16 cellular contexts compared by ENCODE assay signal in genomic region chr4:37243061-37243460, GRCh38. TPM values are rescaled to one million over a fixed set of nuclear protein-coding genes. Genes with fewer than 3 reads are reported as not detected.
DNase-seq lines count a peak whose midpoint lies in the region; ATAC-seq, FAIRE-seq and TF ChIP-seq lines count a peak whose summit lies in the region.
"Had no signal": no experiment of that assay in that cellular context is flagged by ENCODE, and none has a peak within 500 bp of the region (broad histone marks: within the 10 kb centered on the region; RNA-seq: fewer than 3 reads in every experiment).

No MANE protein-coding gene starts in this region.

- BruUV-seq in MCF 10A (replicated peaks; lab: Mats Ljungman, UMichigan): no TSS peak

- H3K4me1 ChIP-seq in breast epithelium: no peaks in the 10 kb centered on the region
- H3K4me1 ChIP-seq in kidney (ENCODE audit: control insufficient read depth in 1 of 2, insufficient read depth in 1 of 2, low read depth in 1 of 2, low read length in 2 of 2): no peaks in the 10 kb centered on the region
- H3K4me1 ChIP-seq: HAP-1, psoas muscle had no signal

- no peak overlapping the region for H3K27ac ChIP-seq in breast epithelium
- no peak overlapping the region for H3K27ac ChIP-seq in VCaP
- H3K27ac ChIP-seq in kidney (ENCODE audit: low read depth in 2 of 2, low read length in 2 of 2): no peak overlapping the region
- H3K27ac ChIP-seq: psoas muscle, uterus had no signal

- peak; percentile 16 for TF ChIP-seq CTCF in MCF 10A (IDR thresholded peaks at IDR 0.05; ENCODE audit: unreplicated experiment)
- no peak for TF ChIP-seq CTCF in breast epithelium (IDR thresholded peaks at IDR 0.05)
- peak; percentile 57 for TF ChIP-seq CTCF in VCaP (conservative IDR thresholded peaks at IDR 0.05)
- TF ChIP-seq CTCF in kidney (IDR thresholded peaks at IDR 0.05; ENCODE audit: borderline replicate concordance, extremely low read depth, insufficient read depth): no peak

- H3K4me1 Mint-ChIP-seq in MCF 10A (ENCODE audit: insufficient read depth, unreplicated experiment): peaks cover 6% of the 10 kb centered on the region

- no peaks in the 10 kb centered on the region for H3K9me3 Mint-ChIP-seq in MCF 10A (ENCODE audit: unreplicated experiment)
- H3K9me3 Mint-ChIP-seq: activated naive CD8-positive, alpha-beta T cell treated with anti-CD3 and anti-CD28 coated beads, Interleukin-2, amount 50 U/mL, for 24 hours; mesothelial cell of epicardium had no signal

- POLR2A ChIA-PET in MCF 10A (lab: Yijun Ruan, JAX): interaction anchor here (0.7 kb wide), 1 partner anchor 177 kb away, joined by 3 read pairs; no protein-coding TSS in a partner anchor

- no peak overlapping the region for H3K4me3 Mint-ChIP-seq in MCF 10A (ENCODE audit: unreplicated experiment)
- H3K4me3 Mint-ChIP-seq: activated naive CD8-positive, alpha-beta T cell treated with anti-CD3 and anti-CD28 coated beads, Interleukin-2, amount 50 U/mL, for 24 hours; mesothelial cell of epicardium had no signal

- no peak for FAIRE-seq in kidney (lab: Jason Lieb, UNC)

- no peak for ATAC-seq in GM21717 (IDR thresholded peaks at IDR 0.05; ENCODE audit: unreplicated experiment)
- ATAC-seq: activated naive CD8-positive, alpha-beta T cell treated with anti-CD3 and anti-CD28 coated beads, Interleukin-2, amount 50 U/mL, for 24 hours; psoas muscle had no signal

- no peak for TF ChIP-seq POLR2A in breast epithelium (IDR thresholded peaks at IDR 0.05)

- intact Hi-C loops in MCF 10A (cut with micrococcal nuclease): no loop called here
- intact Hi-C loops in breast epithelium (cut with DNase I; ENCODE audit: low total_unique reads): no loop called here
- intact Hi-C loops in kidney (cut with DNase I): no loop called here

- no peaks in the 10 kb centered on the region for H3K9me3 ChIP-seq in breast epithelium
- no peaks in the 10 kb centered on the region for H3K9me3 ChIP-seq in kidney (ENCODE audit: control insufficient read depth in 1 of 2, low read length in 2 of 2)
- H3K9me3 ChIP-seq: HAP-1, psoas muscle, uterus had no signal

- H3K36me3 Mint-ChIP-seq in MCF 10A (ENCODE audit: insufficient read depth, unreplicated experiment): no peaks in the 10 kb centered on the region
- H3K36me3 Mint-ChIP-seq: mesothelial cell of epicardium had no signal

- no peak overlapping the region for H3K27ac Mint-ChIP-seq in MCF 10A (ENCODE audit: low read depth, unreplicated experiment)
- H3K27ac Mint-ChIP-seq: activated naive CD8-positive, alpha-beta T cell treated with anti-CD3 and anti-CD28 coated beads, Interleukin-2, amount 50 U/mL, for 24 hours; mesothelial cell of epicardium had no signal

- H3K27me3 ChIP-seq in breast epithelium: peaks cover 0 to 49% of the 10 kb centered on the region in 2 donors

- H3K36me3 ChIP-seq in breast epithelium: no peaks in the 10 kb centered on the region
- H3K36me3 ChIP-seq in kidney (ENCODE audit: control insufficient read depth in 1 of 2, insufficient read depth in 2 of 2, low read length in 2 of 2): no peaks in the 10 kb centered on the region
- H3K36me3 ChIP-seq: HAP-1, uterus had no signal

- CTCF ChIA-PET in MCF 10A (lab: Yijun Ruan, JAX): interaction anchor here (0.7 kb wide), 2 partner anchors 55 to 141 kb away, joined by 3 to 4 read pairs; no protein-coding TSS in a partner anchor

- H3K9ac ChIP-seq in kidney (ENCODE audit: low read length in 2 of 2): no peak overlapping the region

- H3K4me3 ChIP-seq in breast epithelium (no peak overlapping the region), kidney (ENCODE audit: low read length in 2 of 2) (no peak overlapping the region)
- H3K4me3 ChIP-seq: HAP-1, psoas muscle, uterus had no signal

- no peak for DNase-seq in MCF 10A (ENCODE audit: unreplicated experiment)
- no peak for DNase-seq in breast epithelium (ENCODE audit: low spot score in 2 of 2)
- DNase-seq in left kidney (ENCODE audit: low read depth, low spot score): peak; percentile 21
- no peak for DNase-seq in kidney
- no peak for DNase-seq in NCI-H1417 treated with DMSO at 0.1 percent for 48 hours (lab: John Stamatoyannopoulos, UW)
- DNase-seq in activated CD4-positive, alpha-beta T cell treated with anti-CD3 and anti-CD28 coated beads for 1 hour: no peak
- DNase-seq: activated naive CD8-positive, alpha-beta T cell treated with anti-CD3 and anti-CD28 coated beads, Interleukin-2, amount 50 U/mL, for 24 hours; cerebellar nuclear complex; NCI-H1048; NCI-H510A treated with DMSO at 0.1 percent for 48 hours; psoas muscle; uterus had no signal

- H3K27me3 Mint-ChIP-seq in MCF 10A (ENCODE audit: insufficient read depth, unreplicated experiment): peaks cover 18% of the 10 kb centered on the region

RNA-seq across cellular contexts. Expression of gene NWD2, which starts 1.5 kb away (rescaled TPM):
- total RNA-seq in MCF 10A (2022) (not detected in 2 replicates), breast epithelium (1 to 10 TPM in 1 of 3 donors, under 1 TPM in 2; 0.48 to 2.2 (median 0.66) TPM), kidney (not detected)
- polyA plus RNA-seq in kidney (ENCODE audit: insufficient read depth, low read depth, low replicate concordance): not detected
- total RNA-seq: psoas muscle had no signal

Comparison
In these comparisons a context has a peak if more than half of its experiments do, and no peak if none do; other contexts are left out.
1. CTCF ChIP-seq: peak in MCF 10A (single experiment) and VCaP (single experiment); none in breast epithelium (0 of 3) and kidney (single experiment).